20 cellular contexts compared by ENCODE assay signal in the genomic region with DNA sequence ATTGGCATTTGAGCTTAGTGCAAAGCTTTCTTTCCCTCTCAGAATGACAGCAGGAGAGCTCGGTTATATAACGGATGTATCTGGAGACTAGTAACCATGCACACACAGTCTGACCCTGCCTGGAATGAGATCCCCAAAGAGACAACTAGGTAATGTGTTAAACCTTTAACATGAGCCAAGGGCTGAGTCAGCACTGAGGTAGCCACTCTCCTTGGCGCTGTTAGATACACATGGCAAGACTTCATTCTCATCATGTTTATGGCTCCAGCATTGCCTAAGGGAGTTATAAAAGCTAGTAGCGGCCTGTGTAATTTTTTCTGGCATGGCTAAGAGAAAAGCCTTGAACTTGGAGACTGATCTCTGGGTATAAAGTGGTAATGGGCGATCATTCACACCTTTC.
DNase-seq lines count a peak whose midpoint lies in the region; ATAC-seq, FAIRE-seq and TF ChIP-seq lines count a peak whose summit lies in the region.
"Had no signal": no experiment of that assay in that cellular context is flagged by ENCODE, and none has a peak within 500 bp of the region (broad histone marks: within the 10 kb centered on the region; RNA-seq: fewer than 3 reads in every experiment).

No MANE protein-coding gene starts in this region.

- ATAC-seq in stimulated activated memory B cell treated with anti-CD40 and anti-IgM and Interleukin-4, amounts not matched to agents 10 μg/mL and 1 μg/mL and 100 μg/mL, for 72 hours: no peak

- no peak overlapping the region for H3K27ac Mint-ChIP-seq in stimulated activated memory B cell treated with anti-CD40 and anti-IgM and Interleukin-4, amounts not matched to agents 10 μg/mL and 1 μg/mL and 100 μg/mL, for 72 hours
- H3K27ac Mint-ChIP-seq: activated naive CD4-positive, alpha-beta T cell treated with anti-CD3 and anti-CD28 coated beads for 36 hours; B cell; endodermal cell had no signal

- H3K36me3 Mint-ChIP-seq in stimulated activated memory B cell treated with anti-CD40 and anti-IgM and Interleukin-4, amounts not matched to agents 10 μg/mL and 1 μg/mL and 100 μg/mL, for 72 hours: no peaks in the 10 kb centered on the region

- no peaks in the 10 kb centered on the region for H3K27me3 Mint-ChIP-seq in stimulated activated memory B cell treated with anti-CD40 and anti-IgM and Interleukin-4, amounts not matched to agents 10 μg/mL and 1 μg/mL and 100 μg/mL, for 72 hours
- H3K27me3 Mint-ChIP-seq: B cell had no signal

- H3K4me1 ChIP-seq in GM23248 (ENCODE audit: insufficient read depth): no peaks in the 10 kb centered on the region
- peaks cover 7% of the 10 kb centered on the region for H3K4me1 ChIP-seq in hepatocyte (ENCODE audit: insufficient read depth)
- H3K4me1 ChIP-seq in esophagus muscularis mucosa: peaks cover 0 to 19% (median 13%) of the 10 kb centered on the region in 4 donors
- H3K4me1 ChIP-seq: gastrocnemius medialis had no signal

- H3K27me3 ChIP-seq in GM23248 (replicated peaks; ENCODE audit: insufficient read depth) (no peaks in the 10 kb centered on the region), hepatocyte (no peaks in the 10 kb centered on the region), esophagus muscularis mucosa (no peaks in the 10 kb centered on the region)
- H3K27me3 ChIP-seq: gastrocnemius medialis had no signal

- H3K4me3 ChIP-seq in GM23248 (no peak overlapping the region), astrocyte of the cerebellum (ENCODE audit: low read depth, low read length) (no peak overlapping the region), hepatocyte (no peak overlapping the region), esophagus muscularis mucosa (no peak overlapping the region)
- H3K4me3 ChIP-seq: gastrocnemius medialis had no signal

- no peaks in the 10 kb centered on the region for H4K20me1 ChIP-seq in GM23248 (ENCODE audit: insufficient read depth)
- no peaks in the 10 kb centered on the region for H4K20me1 ChIP-seq in hepatocyte (ENCODE audit: insufficient read depth, poor library complexity, severe bottlenecking)

- 0 to 2% methylated on average over 5 of the region's 5 CpGs for WGBS in GM23248 (ENCODE audit: low coverage in 1 of 2, low lambda C conversion rate in 2 of 2, missing lambda C conversion rate in 2 of 2), 2 experiments
- WGBS in hepatocyte (ENCODE audit: low lambda C conversion rate, missing lambda C conversion rate): 62% methylated on average over 5 of the region's 5 CpGs
- 56% methylated on average over 5 of the region's 5 CpGs for WGBS in esophagus muscularis mucosa

- no peaks in the 10 kb centered on the region for H3K9me3 ChIP-seq in GM23248 (ENCODE audit: low read depth)
- no peaks in the 10 kb centered on the region for H3K9me3 ChIP-seq in hepatocyte (ENCODE audit: low read depth)
- H3K9me3 ChIP-seq in esophagus muscularis mucosa: no peaks in the 10 kb centered on the region
- H3K9me3 ChIP-seq: gastrocnemius medialis had no signal

- no peak for FAIRE-seq in GM12892 (lab: Jason Lieb, UNC)
- FAIRE-seq: colon had no signal

- H2AFZ ChIP-seq in GM23248: no peak overlapping the region
- no peak overlapping the region for H2AFZ ChIP-seq in hepatocyte

- H3F3A ChIP-seq in GM23248 (ENCODE audit: insufficient read depth): no peaks in the 10 kb centered on the region

- no peak for TF ChIP-seq POLR2A in esophagus muscularis mucosa (IDR thresholded peaks at IDR 0.05; ENCODE audit: low read depth)
- TF ChIP-seq POLR2A in GM12892 (IDR thresholded peaks at IDR 0.05; ENCODE audit: low read depth, low read length): no peak

- H3K9me2 ChIP-seq in GM23248 (ENCODE audit: insufficient read depth): no peaks in the 10 kb centered on the region
- no peaks in the 10 kb centered on the region for H3K9me2 ChIP-seq in hepatocyte (replicated peaks; ENCODE audit: insufficient read depth)

- H3K79me2 ChIP-seq in GM23248 (ENCODE audit: insufficient read depth) (no peaks in the 10 kb centered on the region), hepatocyte (no peaks in the 10 kb centered on the region)

- no peak overlapping the region for H3K4me3 Mint-ChIP-seq in stimulated activated memory B cell treated with anti-CD40 and anti-IgM and Interleukin-4, amounts not matched to agents 10 μg/mL and 1 μg/mL and 100 μg/mL, for 72 hours
- H3K4me3 Mint-ChIP-seq: activated naive CD4-positive, alpha-beta T cell treated with anti-CD3 and anti-CD28 coated beads for 36 hours; B cell; endodermal cell had no signal

- H3K9ac ChIP-seq in GM23248: no peak overlapping the region

- TF ChIP-seq CTCF in astrocyte of the cerebellum (IDR thresholded peaks at IDR 0.05; ENCODE audit: low read depth, low read length, missing control alignments) (no peak), hepatocyte (IDR thresholded peaks at IDR 0.05; ENCODE audit: poor library complexity) (no peak), esophagus muscularis mucosa (IDR thresholded peaks at IDR 0.05) (no peak)

- no peak for TF ChIP-seq EP300 in esophagus muscularis mucosa (IDR thresholded peaks at IDR 0.05)

- DNase-seq in GM23248 (peak; percentile 17), astrocyte of the cerebellum (ENCODE audit: low read depth) (peak; percentile 29), hepatocyte (ENCODE audit: low spot score) (peak; percentile 54), stromal cell of bone marrow (ENCODE audit: low read depth) (peak; percentile 29), esophagus muscularis mucosa (ENCODE audit: extremely low spot score) (no peak), GM12892 (ENCODE audit: insufficient read length) (no peak)
- DNase-seq: activated CD4-positive, alpha-beta T cell treated with anti-CD3 and anti-CD28 coated beads, Interleukin-2, amount 50 U/mL, for 4 hours; activated naive CD4-positive, alpha-beta T cell treated with anti-CD3 and anti-CD28 coated beads for 36 hours; activated T-cell treated with anti-CD3 and anti-CD28 coated beads for 4 hours; aorta; Calu3; endodermal cell; gastrocnemius medialis; Karpas-422; NCI-H1436 treated with DMSO at 0.1 percent for 48 hours; occipital lobe; stimulated activated CD4-positive, alpha-beta T cell treated with anti-CD3 and anti-CD28 coated beads, Interleukin-2, amount 100 ng/mL, for 24 hours had no signal

- peaks cover 4% of the 10 kb centered on the region for H3K9me3 Mint-ChIP-seq in stimulated activated memory B cell treated with anti-CD40 and anti-IgM and Interleukin-4, amounts not matched to agents 10 μg/mL and 1 μg/mL and 100 μg/mL, for 72 hours

- H3K36me3 ChIP-seq in GM23248 (ENCODE audit: low read depth): no peaks in the 10 kb centered on the region
- H3K36me3 ChIP-seq in hepatocyte (replicated peaks; ENCODE audit: insufficient read depth, low read depth): no peaks in the 10 kb centered on the region
- no peaks in the 10 kb centered on the region for H3K36me3 ChIP-seq in esophagus muscularis mucosa
- H3K36me3 ChIP-seq: gastrocnemius medialis had no signal

- intact Hi-C loops in esophagus muscularis mucosa (cut with DNase I): no loop called here

- H3K4me1 Mint-ChIP-seq in stimulated activated memory B cell treated with anti-CD40 and anti-IgM and Interleukin-4, amounts not matched to agents 10 μg/mL and 1 μg/mL and 100 μg/mL, for 72 hours: no peaks in the 10 kb centered on the region
- H3K4me1 Mint-ChIP-seq: B cell had no signal

- H3K4me2 ChIP-seq in GM23248 (ENCODE audit: unreplicated experiment) (no peak overlapping the region), hepatocyte (no peak overlapping the region)

- in situ Hi-C loops in GM23248 (cut with MboI) (no loop called here), astrocyte of the cerebellum (cut with HindIII; ENCODE audit: low sequenced_read_pairs) (no loop called here)

- H3K27ac ChIP-seq in GM23248 (no peak overlapping the region), hepatocyte (no peak overlapping the region), esophagus muscularis mucosa (replicated peaks in 1 of 4) (peak overlapping the region in 2 of 4 donors; percentile 17 to 35)
- H3K27ac ChIP-seq: gastrocnemius medialis had no signal

Comparison
In these comparisons a context has a peak if more than half of its experiments do, and no peak if none do; other contexts are left out.
1. DNase-seq: peak in GM23248 (single experiment), astrocyte of the cerebellum (single experiment), hepatocyte (single experiment) and stromal cell of bone marrow (single experiment); none in esophagus muscularis mucosa (single experiment) and GM12892 (single experiment).